ENCODE assay signal across 1 cellular context in genomic region chr11:62599069-62599696, GRCh38.
TF ChIP-seq lines count a peak whose summit lies in the region.

No MANE protein-coding gene starts in this region.

TF ChIP-seq in K562, 482 proteins besides CTCF, POLR2A, EP300 and RAD21 (continued from another document and continues in another):
- peak; percentile 13 to 50; a peak in 1 of 4 replicates for TF ChIP-seq MLLT1 (IDR thresholded peaks at IDR 0.05)
- TF ChIP-seq CCNT2 (IDR thresholded peaks at IDR 0.05; ENCODE audit: borderline replicate concordance, extremely low read depth, insufficient read length, low read depth, low read length): peak; percentile 39
- TF ChIP-seq CGGBP1 (CRISPR knock-in tag; IDR thresholded peaks at IDR 0.05): no peak
- peak; percentile 85 for TF ChIP-seq PRDM10 (IDR thresholded peaks at IDR 0.05; ENCODE audit: partially characterized antibody)
- no peak for TF ChIP-seq ZNF696 (CRISPR knock-in tag; conservative IDR thresholded peaks at IDR 0.05)
- TF ChIP-seq ZSCAN29 (IDR thresholded peaks at IDR 0.05): no peak
- TF ChIP-seq CSDE1 (IDR thresholded peaks at IDR 0.05): 0 out of 4 replicates have a peak, but pooled peaks of 1 of the 2 experiments have one; percentile 50
- TF ChIP-seq DDX20 (tag; IDR thresholded peaks at IDR 0.05; ENCODE audit: low read depth): no peak
- peak; percentile 45; the same call in 1 of the 2 replicates for TF ChIP-seq CHD2 (IDR thresholded peaks at IDR 0.05; ENCODE audit: low read depth, low read length)
- TF ChIP-seq COPS2 (conservative IDR thresholded peaks at IDR 0.05): no peak
- TF ChIP-seq HDAC2 (IDR thresholded peaks at IDR 0.05): peak; percentile 80
- no peak for TF ChIP-seq ZNF407 (IDR thresholded peaks at IDR 0.05; ENCODE audit: low read depth)
- no peak for TF ChIP-seq ZNF778 (CRISPR knock-in tag; IDR thresholded peaks at IDR 0.05)
- no peak for TF ChIP-seq ELF4 (CRISPR knock-in tag; IDR thresholded peaks at IDR 0.05)
- TF ChIP-seq HNRNPL (IDR thresholded peaks at IDR 0.05; ENCODE audit: low read depth, low read length): no peak
- no peak for TF ChIP-seq PCBP1 (IDR thresholded peaks at IDR 0.05; ENCODE audit: low read depth, low read length, poor library complexity, severe bottlenecking)
- TF ChIP-seq AFF4 (CRISPR knock-in tag; IDR thresholded peaks at IDR 0.05): no peak
- TF ChIP-seq ZC3H8 (IDR thresholded peaks at IDR 0.05): no peak
- 0 out of 2 replicates have a peak, but pooled peaks have one; percentile 66 for TF ChIP-seq ZBED1 (IDR thresholded peaks at IDR 0.05)
- TF ChIP-seq ZBTB43 (CRISPR knock-in tag; IDR thresholded peaks at IDR 0.05): no peak
- no peak for TF ChIP-seq ILK (tag; IDR thresholded peaks at IDR 0.05; ENCODE audit: borderline replicate concordance, low read depth)
- no peak; the same call in 1 of the 2 replicates for TF ChIP-seq HES1 (IDR thresholded peaks at IDR 0.05; ENCODE audit: low read depth)
- TF ChIP-seq RBFOX2 (IDR thresholded peaks at IDR 0.05; ENCODE audit: low read depth, low read length): peak; percentile 70
- TF ChIP-seq BRD4 (IDR thresholded peaks at IDR 0.05): no peak
- no peak for TF ChIP-seq IRF2 (CRISPR knock-in tag; IDR thresholded peaks at IDR 0.05)
- no peak for TF ChIP-seq SAFB (IDR thresholded peaks at IDR 0.05; ENCODE audit: borderline replicate concordance, low read depth, low read length)
- no peak for TF ChIP-seq RBM22 (IDR thresholded peaks at IDR 0.05; ENCODE audit: low read depth, low read length, poor library complexity, severe bottlenecking)
- no peak for TF ChIP-seq ZBTB34 (CRISPR knock-in tag; IDR thresholded peaks at IDR 0.05)
- TF ChIP-seq SAFB2 (IDR thresholded peaks at IDR 0.05; ENCODE audit: borderline replicate concordance, low read depth, low read length, severe bottlenecking): no peak
- no peak for TF ChIP-seq E2F3 (CRISPR knock-in tag; IDR thresholded peaks at IDR 0.05)
- TF ChIP-seq ZNF780A (CRISPR knock-in tag; IDR thresholded peaks at IDR 0.05): no peak
- TF ChIP-seq ZBTB5 (IDR thresholded peaks at IDR 0.05): no peak
- no peak for TF ChIP-seq ZNF586 (CRISPR knock-in tag; conservative IDR thresholded peaks at IDR 0.05)
